ENCODE assay signal across 17 cellular contexts in genomic region chr5:154793599-154794524, GRCh38. TPM values are rescaled to one million over a fixed set of nuclear protein-coding genes. Genes with fewer than 3 reads are reported as not detected.
A peak's percentile ranks its signal among the peaks of the same experiment; 100 is the strongest.
DNase-seq lines count a peak whose midpoint lies in the region; TF ChIP-seq lines count a peak whose summit lies in the region.
"Had no signal": no experiment of that assay in that cellular context is flagged by ENCODE, and none has a peak within 500 bp of the region (broad histone marks: within the 10 kb centered on the region; RNA-seq: fewer than 3 reads in every experiment).

No MANE protein-coding gene starts in this region.

- TF ChIP-seq CTCF in HEK293 (tag by site-specific recombination; IDR thresholded peaks at IDR 0.05) (no peak), endothelial cell (IDR thresholded peaks at IDR 0.05; ENCODE audit: unreplicated experiment) (no peak)

- CTCF ChIA-PET in HEK293 (lab: Yijun Ruan, JAX), result interaction anchor here (0.6 to 1.9 kb wide), 4 partner anchors 12 to 151 kb away, joined by 3 to 5 read pairs (median 4); no protein-coding TSS in a partner anchor

- H3K9me3 ChIP-seq in HEK293 (ENCODE audit: control insufficient read depth, insufficient read depth, low read depth, low read length) (no peaks in the 10 kb centered on the region), mesodermal cell (ENCODE audit: control insufficient read depth, low read length) (no peaks in the 10 kb centered on the region)

- peaks cover 2% of the 10 kb centered on the region for H3K27me3 Mint-ChIP-seq in endothelial cell (ENCODE audit: unreplicated experiment)
- H3K27me3 Mint-ChIP-seq: dendritic cell treated with granulocyte-macrophage colony-stimulating factor and Interleukin-4, amounts not matched to agents 40 ng/mL and 50 ng/mL, for 4 days; T-cell had no signal

- H3K27ac ChIP-seq in HEK293 (ENCODE audit: extremely low read depth, low read depth, low read length) (peak overlapping the region; percentile 25; the same call in 1 of the 2 replicates), mesodermal cell (ENCODE audit: low read depth, low read length, severe bottlenecking) (peak overlapping the region; percentile 97), substantia nigra (ENCODE audit: low read depth, low read length, poor library complexity, severe bottlenecking) (no peak overlapping the region)

- DNase-seq in A172 (ENCODE audit: low spot score), result peak; percentile 27
- DNase-seq in endothelial cell (ENCODE audit: low spot score), result no peak
- no peak for DNase-seq in epidermal melanocyte (ENCODE audit: insufficient read length, low spot score)
- DNase-seq in inferior parietal cortex (ENCODE audit: extremely low spot score), result no peak
- no peak for DNase-seq in NCI-H1092 treated with DMSO at 0.1 percent for 48 hours (lab: John Stamatoyannopoulos, UW)
- DNase-seq in substantia nigra (lab: John Stamatoyannopoulos, UW), result no peak
- DNase-seq: activated CD4-positive, alpha-beta T cell treated with anti-CD3 and anti-CD28 coated beads, Interleukin-2, amount 50 U/mL, for 48 hours; activated naive CD4-positive, alpha-beta T cell; foreskin melanocyte; GF-D8; KG1; NCI-H1930; stimulated activated CD4-positive, alpha-beta T cell treated with anti-CD3 and anti-CD28 coated beads, Interleukin-1b, Interleukin-23, amount 100 ng/mL, for 48 hours; T-cell had no signal

- POLR2A ChIA-PET in HEK293 (lab: Yijun Ruan, JAX), result interaction anchor here (1.4 kb wide), 1 partner anchor 111 kb away, joined by 4 read pairs; no protein-coding TSS in a partner anchor

- no peaks in the 10 kb centered on the region for H3K4me1 ChIP-seq in HEK293 (ENCODE audit: control insufficient read depth, insufficient read depth, low read length)
- H3K4me1 ChIP-seq in mesodermal cell (ENCODE audit: control insufficient read depth, insufficient read depth, low read length, poor library complexity, severe bottlenecking), result peaks cover 29% of the 10 kb centered on the region

- H3K9me3 Mint-ChIP-seq in endothelial cell (ENCODE audit: unreplicated experiment), result no peaks in the 10 kb centered on the region
- H3K9me3 Mint-ChIP-seq: dendritic cell treated with granulocyte-macrophage colony-stimulating factor and Interleukin-4, amounts not matched to agents 40 ng/mL and 50 ng/mL, for 4 days; T-cell had no signal

- no peak overlapping the region for H3K27ac Mint-ChIP-seq in endothelial cell (ENCODE audit: unreplicated experiment)
- H3K27ac Mint-ChIP-seq: dendritic cell treated with granulocyte-macrophage colony-stimulating factor and Interleukin-4, amounts not matched to agents 40 ng/mL and 50 ng/mL, for 4 days; T-cell had no signal

- 94 to 97% methylated on average over 20 to 23 of the region's 32 CpGs for WGBS in mesodermal cell (ENCODE audit: insufficient coverage in 2 of 2), 2 experiments

- H3K36me3 Mint-ChIP-seq in endothelial cell (ENCODE audit: low read depth, unreplicated experiment), result peaks cover 35% of the 10 kb centered on the region

- H3K4me1 Mint-ChIP-seq in endothelial cell (ENCODE audit: unreplicated experiment), result peaks cover 20% of the 10 kb centered on the region

- H3K4me3 Mint-ChIP-seq in endothelial cell (ENCODE audit: unreplicated experiment), result peak overlapping the region; percentile 49
- H3K4me3 Mint-ChIP-seq: dendritic cell treated with granulocyte-macrophage colony-stimulating factor and Interleukin-4, amounts not matched to agents 40 ng/mL and 50 ng/mL, for 4 days; T-cell had no signal

- H3K4me3 ChIP-seq in HEK293 (ENCODE audit: low read depth, low read length) (no peak overlapping the region), mesodermal cell (ENCODE audit: extremely low read depth, insufficient read depth, low read length, poor library complexity, severe bottlenecking) (no peak overlapping the region)

- H3K36me3 ChIP-seq in HEK293 (ENCODE audit: control insufficient read depth in 2 of 2, insufficient read depth in 1 of 2, low read length in 2 of 2) (peaks cover 37 to 79% of the 10 kb centered on the region in 2 experiments), mesodermal cell (ENCODE audit: control insufficient read depth, insufficient read depth, low read length) (peaks cover 68% of the 10 kb centered on the region)

TF ChIP-seq in HEK293, 187 proteins besides CTCF, POLR2A, EP300 and RAD21:
- no peak for TF ChIP-seq ZNF791 (tag by site-specific recombination; IDR thresholded peaks at IDR 0.05)
- no peak for TF ChIP-seq ZNF549 (tag by site-specific recombination; IDR thresholded peaks at IDR 0.05)
- no peak for TF ChIP-seq ZNF335 (tag by site-specific recombination; conservative IDR thresholded peaks at IDR 0.05)
- no peak for TF ChIP-seq WT1 (tag by site-specific recombination; IDR thresholded peaks at IDR 0.05)
- no peak for TF ChIP-seq ZNF561 (tag by site-specific recombination; IDR thresholded peaks at IDR 0.05; ENCODE audit: borderline replicate concordance)
- TF ChIP-seq OVOL3 (tag by site-specific recombination; IDR thresholded peaks at IDR 0.05), result no peak
- no peak for TF ChIP-seq ZFP41 (tag by site-specific recombination; IDR thresholded peaks at IDR 0.05; ENCODE audit: borderline replicate concordance)
- TF ChIP-seq ZNF404 (tag by site-specific recombination; IDR thresholded peaks at IDR 0.05), result no peak
- no peak for TF ChIP-seq ZNF266 (tag by site-specific recombination; IDR thresholded peaks at IDR 0.05; ENCODE audit: low read depth)
- TF ChIP-seq ZNF157 (tag by site-specific recombination; IDR thresholded peaks at IDR 0.05), result no peak
- TF ChIP-seq, protein P1, sequence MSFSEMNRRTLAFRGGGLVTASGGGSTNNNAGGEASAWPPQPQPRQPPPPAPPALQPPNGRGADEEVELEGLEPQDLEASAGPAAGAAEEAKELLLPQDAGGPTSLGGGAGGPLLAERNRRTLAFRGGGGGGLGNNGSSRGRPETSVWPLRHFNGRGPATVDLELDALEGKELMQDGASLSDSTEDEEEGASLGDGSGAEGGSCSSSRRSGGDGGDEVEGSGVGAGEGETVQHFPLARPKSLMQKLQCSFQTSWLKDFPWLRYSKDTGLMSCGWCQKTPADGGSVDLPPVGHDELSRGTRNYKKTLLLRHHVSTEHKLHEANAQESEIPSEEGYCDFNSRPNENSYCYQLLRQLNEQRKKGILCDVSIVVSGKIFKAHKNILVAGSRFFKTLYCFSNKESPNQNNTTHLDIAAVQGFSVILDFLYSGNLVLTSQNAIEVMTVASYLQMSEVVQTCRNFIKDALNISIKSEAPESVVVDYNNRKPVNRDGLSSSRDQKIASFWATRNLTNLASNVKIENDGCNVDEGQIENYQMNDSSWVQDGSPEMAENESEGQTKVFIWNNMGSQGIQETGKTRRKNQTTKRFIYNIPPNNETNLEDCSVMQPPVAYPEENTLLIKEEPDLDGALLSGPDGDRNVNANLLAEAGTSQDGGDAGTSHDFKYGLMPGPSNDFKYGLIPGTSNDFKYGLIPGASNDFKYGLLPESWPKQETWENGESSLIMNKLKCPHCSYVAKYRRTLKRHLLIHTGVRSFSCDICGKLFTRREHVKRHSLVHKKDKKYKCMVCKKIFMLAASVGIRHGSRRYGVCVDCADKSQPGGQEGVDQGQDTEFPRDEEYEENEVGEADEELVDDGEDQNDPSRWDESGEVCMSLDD (tag by site-specific recombination; IDR thresholded peaks at IDR 0.05), result no peak
- TF ChIP-seq, protein P2, sequence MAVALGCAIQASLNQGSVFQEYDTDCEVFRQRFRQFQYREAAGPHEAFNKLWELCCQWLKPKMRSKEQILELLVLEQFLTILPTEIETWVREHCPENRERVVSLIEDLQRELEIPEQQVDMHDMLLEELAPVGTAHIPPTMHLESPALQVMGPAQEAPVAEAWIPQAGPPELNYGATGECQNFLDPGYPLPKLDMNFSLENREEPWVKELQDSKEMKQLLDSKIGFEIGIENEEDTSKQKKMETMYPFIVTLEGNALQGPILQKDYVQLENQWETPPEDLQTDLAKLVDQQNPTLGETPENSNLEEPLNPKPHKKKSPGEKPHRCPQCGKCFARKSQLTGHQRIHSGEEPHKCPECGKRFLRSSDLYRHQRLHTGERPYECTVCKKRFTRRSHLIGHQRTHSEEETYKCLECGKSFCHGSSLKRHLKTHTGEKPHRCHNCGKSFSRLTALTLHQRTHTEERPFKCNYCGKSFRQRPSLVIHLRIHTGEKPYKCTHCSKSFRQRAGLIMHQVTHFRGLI (tag by site-specific recombination; IDR thresholded peaks at IDR 0.05), result no peak
- TF ChIP-seq ZNF175 (tag by site-specific recombination; IDR thresholded peaks at IDR 0.05), result no peak

RNA-seq across cellular contexts. Expression of gene LARP1, which starts 38.7 kb away (rescaled TPM):
- total RNA-seq in A172 (2014; rRNA removed; shearing (Covaris generic)), result 76.1 and 78.4 TPM in 2 replicates
- 198 TPM for total RNA-seq in endothelial cell (ENCODE audit: unreplicated experiment)
- polyA plus RNA-seq in mesodermal cell (2013, experiment 1 of 2), result 82.6 TPM
- polyA plus RNA-seq in mesodermal cell (2013, experiment 2 of 2), result 76.6 TPM

RNA-seq across cellular contexts. Expression of gene FAXDC2, which starts 56.5 kb away (rescaled TPM):
- 1.8 and 3.5 TPM in 2 replicates for total RNA-seq in A172 (2014; rRNA removed; shearing (Covaris generic))
- 9.3 TPM for total RNA-seq in endothelial cell (ENCODE audit: unreplicated experiment)
- polyA plus RNA-seq in mesodermal cell (2013, experiment 1 of 2), result 30.1 TPM
- polyA plus RNA-seq in mesodermal cell (2013, experiment 2 of 2), result 23.6 TPM
